Comparison of ENCODE assay signal across 2 cellular contexts in the genomic region with DNA sequence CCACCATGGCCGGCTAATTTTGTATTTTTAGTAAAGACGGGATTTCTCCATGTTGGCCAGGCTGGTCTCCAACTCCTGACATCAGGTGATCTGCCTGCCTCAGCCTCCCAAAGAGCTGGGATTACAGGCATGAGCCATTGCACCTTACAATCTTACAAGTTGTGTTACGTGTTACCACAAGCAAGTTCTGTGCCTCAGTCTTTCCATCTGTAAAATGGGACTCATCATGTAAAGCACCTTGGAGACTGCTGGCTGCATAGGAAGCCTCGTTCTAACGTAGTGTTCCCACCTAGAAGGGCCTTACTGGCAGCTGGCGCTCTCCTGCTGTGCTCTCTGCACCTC.
TF ChIP-seq lines count a peak whose summit lies in the region.

No MANE protein-coding gene starts in this region.

TF ChIP-seq in A549, 52 proteins besides CTCF, POLR2A, EP300 and RAD21:
- peak; percentile 35; the same call in 1 of the 2 replicates for TF ChIP-seq KDM1A (IDR thresholded peaks at IDR 0.05; ENCODE audit: low read depth)
- no peak for TF ChIP-seq KDM5A (IDR thresholded peaks at IDR 0.05)

TF ChIP-seq in SK-N-SH, 30 proteins besides CTCF, POLR2A, EP300 and RAD21:
- TF ChIP-seq TCF12 (IDR thresholded peaks at IDR 0.05) (no peak), YY1 (IDR thresholded peaks at IDR 0.05; ENCODE audit: low read depth) (no peak), GABPA (IDR thresholded peaks at IDR 0.05; ENCODE audit: low read depth) (no peak), MXI1 (IDR thresholded peaks at IDR 0.05; ENCODE audit: low read depth, low read length) (no peak), TEAD4 (IDR thresholded peaks at IDR 0.05; ENCODE audit: borderline replicate concordance, insufficient read depth) (no peak), SIN3A (IDR thresholded peaks at IDR 0.05; ENCODE audit: borderline replicate concordance, low read depth, low read length) (no peak), FOXM1 (IDR thresholded peaks at IDR 0.05; ENCODE audit: low read depth) (no peak)
- TF ChIP-seq, protein P1, sequence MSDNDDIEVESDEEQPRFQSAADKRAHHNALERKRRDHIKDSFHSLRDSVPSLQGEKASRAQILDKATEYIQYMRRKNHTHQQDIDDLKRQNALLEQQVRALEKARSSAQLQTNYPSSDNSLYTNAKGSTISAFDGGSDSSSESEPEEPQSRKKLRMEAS (IDR thresholded peaks at IDR 0.05; ENCODE audit: low read depth): no peak
- TF ChIP-seq, protein P2, sequence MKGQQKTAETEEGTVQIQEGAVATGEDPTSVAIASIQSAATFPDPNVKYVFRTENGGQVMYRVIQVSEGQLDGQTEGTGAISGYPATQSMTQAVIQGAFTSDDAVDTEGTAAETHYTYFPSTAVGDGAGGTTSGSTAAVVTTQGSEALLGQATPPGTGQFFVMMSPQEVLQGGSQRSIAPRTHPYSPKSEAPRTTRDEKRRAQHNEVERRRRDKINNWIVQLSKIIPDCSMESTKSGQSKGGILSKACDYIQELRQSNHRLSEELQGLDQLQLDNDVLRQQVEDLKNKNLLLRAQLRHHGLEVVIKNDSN (IDR thresholded peaks at IDR 0.05; ENCODE audit: borderline replicate concordance, low read depth): no peak
- TF ChIP-seq, protein P3, sequence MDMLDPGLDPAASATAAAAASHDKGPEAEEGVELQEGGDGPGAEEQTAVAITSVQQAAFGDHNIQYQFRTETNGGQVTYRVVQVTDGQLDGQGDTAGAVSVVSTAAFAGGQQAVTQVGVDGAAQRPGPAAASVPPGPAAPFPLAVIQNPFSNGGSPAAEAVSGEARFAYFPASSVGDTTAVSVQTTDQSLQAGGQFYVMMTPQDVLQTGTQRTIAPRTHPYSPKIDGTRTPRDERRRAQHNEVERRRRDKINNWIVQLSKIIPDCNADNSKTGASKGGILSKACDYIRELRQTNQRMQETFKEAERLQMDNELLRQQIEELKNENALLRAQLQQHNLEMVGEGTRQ (IDR thresholded peaks at IDR 0.05; ENCODE audit: borderline replicate concordance, low read depth, low read length): no peak
- TF ChIP-seq, protein P4, sequence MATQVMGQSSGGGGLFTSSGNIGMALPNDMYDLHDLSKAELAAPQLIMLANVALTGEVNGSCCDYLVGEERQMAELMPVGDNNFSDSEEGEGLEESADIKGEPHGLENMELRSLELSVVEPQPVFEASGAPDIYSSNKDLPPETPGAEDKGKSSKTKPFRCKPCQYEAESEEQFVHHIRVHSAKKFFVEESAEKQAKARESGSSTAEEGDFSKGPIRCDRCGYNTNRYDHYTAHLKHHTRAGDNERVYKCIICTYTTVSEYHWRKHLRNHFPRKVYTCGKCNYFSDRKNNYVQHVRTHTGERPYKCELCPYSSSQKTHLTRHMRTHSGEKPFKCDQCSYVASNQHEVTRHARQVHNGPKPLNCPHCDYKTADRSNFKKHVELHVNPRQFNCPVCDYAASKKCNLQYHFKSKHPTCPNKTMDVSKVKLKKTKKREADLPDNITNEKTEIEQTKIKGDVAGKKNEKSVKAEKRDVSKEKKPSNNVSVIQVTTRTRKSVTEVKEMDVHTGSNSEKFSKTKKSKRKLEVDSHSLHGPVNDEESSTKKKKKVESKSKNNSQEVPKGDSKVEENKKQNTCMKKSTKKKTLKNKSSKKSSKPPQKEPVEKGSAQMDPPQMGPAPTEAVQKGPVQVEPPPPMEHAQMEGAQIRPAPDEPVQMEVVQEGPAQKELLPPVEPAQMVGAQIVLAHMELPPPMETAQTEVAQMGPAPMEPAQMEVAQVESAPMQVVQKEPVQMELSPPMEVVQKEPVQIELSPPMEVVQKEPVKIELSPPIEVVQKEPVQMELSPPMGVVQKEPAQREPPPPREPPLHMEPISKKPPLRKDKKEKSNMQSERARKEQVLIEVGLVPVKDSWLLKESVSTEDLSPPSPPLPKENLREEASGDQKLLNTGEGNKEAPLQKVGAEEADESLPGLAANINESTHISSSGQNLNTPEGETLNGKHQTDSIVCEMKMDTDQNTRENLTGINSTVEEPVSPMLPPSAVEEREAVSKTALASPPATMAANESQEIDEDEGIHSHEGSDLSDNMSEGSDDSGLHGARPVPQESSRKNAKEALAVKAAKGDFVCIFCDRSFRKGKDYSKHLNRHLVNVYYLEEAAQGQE (IDR thresholded peaks at IDR 0.05; ENCODE audit: low read depth, low read length): no peak
- TF ChIP-seq, protein P5, sequence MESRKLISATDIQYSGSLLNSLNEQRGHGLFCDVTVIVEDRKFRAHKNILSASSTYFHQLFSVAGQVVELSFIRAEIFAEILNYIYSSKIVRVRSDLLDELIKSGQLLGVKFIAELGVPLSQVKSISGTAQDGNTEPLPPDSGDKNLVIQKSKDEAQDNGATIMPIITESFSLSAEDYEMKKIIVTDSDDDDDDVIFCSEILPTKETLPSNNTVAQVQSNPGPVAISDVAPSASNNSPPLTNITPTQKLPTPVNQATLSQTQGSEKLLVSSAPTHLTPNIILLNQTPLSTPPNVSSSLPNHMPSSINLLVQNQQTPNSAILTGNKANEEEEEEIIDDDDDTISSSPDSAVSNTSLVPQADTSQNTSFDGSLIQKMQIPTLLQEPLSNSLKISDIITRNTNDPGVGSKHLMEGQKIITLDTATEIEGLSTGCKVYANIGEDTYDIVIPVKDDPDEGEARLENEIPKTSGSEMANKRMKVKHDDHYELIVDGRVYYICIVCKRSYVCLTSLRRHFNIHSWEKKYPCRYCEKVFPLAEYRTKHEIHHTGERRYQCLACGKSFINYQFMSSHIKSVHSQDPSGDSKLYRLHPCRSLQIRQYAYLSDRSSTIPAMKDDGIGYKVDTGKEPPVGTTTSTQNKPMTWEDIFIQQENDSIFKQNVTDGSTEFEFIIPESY (IDR thresholded peaks at IDR 0.05; ENCODE audit: borderline replicate concordance, low read depth): no peak
